8 cellular contexts compared by ENCODE assay signal in the genomic region with DNA sequence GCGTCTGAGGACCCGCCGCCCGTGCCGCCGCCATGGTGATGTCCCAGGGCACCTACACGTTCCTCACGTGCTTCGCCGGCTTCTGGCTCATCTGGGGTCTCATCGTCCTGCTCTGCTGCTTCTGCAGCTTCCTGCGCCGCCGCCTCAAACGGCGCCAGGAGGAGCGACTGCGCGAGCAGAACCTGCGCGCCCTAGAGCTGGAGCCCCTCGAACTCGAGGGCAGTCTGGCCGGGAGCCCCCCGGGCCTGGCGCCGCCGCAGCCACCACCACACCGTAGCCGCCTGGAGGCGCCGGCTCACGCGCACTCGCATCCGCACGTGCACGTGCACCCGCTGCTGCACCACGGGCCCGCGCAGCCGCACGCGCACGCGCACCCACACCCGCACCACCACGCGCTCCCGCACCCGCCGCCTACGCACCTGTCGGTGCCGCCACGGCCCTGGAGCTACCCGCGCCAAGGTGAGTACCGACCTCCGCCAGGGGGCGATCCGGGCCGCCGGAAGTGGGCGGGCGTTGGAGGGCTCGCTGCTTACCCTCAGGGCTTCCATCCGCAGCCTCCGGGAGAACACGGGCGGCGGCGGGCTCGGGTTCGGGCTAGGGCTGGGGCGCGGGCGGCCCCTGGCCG. TPM values are rescaled to one million over a fixed set of nuclear protein-coding genes. Genes with fewer than 3 reads are reported as not detected.
DNase-seq lines count a peak whose midpoint lies in the region; ATAC-seq and TF ChIP-seq lines count a peak whose summit lies in the region.

No MANE protein-coding gene starts in this region.

- ATAC-seq in GM21367 (IDR thresholded peaks at IDR 0.05; ENCODE audit: unreplicated experiment) = peak; percentile 36
- peak; percentile 45 for ATAC-seq in PC-3
- peak; percentile 67 for ATAC-seq in activated T-cell treated with anti-CD3 and anti-CD28 coated beads, Interleukin-2, amount 50 U/mL, for 72 hours (replicated peaks in 1 of 2)

- POLR2A ChIA-PET in PC-3 (lab: Charles Lee; ENCODE audit: unreplicated experiment) = interaction anchor here (1.1 kb wide), 1 partner anchor 42 kb away, joined by 3 read pairs; a partner anchor contains a TSS

- H3K9ac ChIP-seq in HUES48 (ENCODE audit: low read depth, low read length) (peak overlapping the region; percentile 76), PC-3 (ENCODE audit: low read length) (peak overlapping the region; percentile 80), stomach smooth muscle (ENCODE audit: low read length in 2 of 2) (peak overlapping the region; percentile 42 to 53)

- H3K27ac Mint-ChIP-seq in activated T-cell treated with anti-CD3 and anti-CD28 coated beads, Interleukin-2, amount 50 U/mL, for 72 hours = no peak overlapping the region
- H3K27ac Mint-ChIP-seq in neural crest cell (ENCODE audit: unreplicated experiment) = no peak overlapping the region

- H3K27ac ChIP-seq in HUES48 (ENCODE audit: low read depth, low read length) = peak overlapping the region; percentile 92
- peak overlapping the region; percentile 60 for H3K27ac ChIP-seq in PC-3 (ENCODE audit: low read length)
- peak overlapping the region; percentile 41 for H3K27ac ChIP-seq in stomach smooth muscle (ENCODE audit: low read length)

- H3K36me3 ChIP-seq in HUES48 (ENCODE audit: control insufficient read depth, insufficient read depth, low read length) = peaks cover 32% of the 10 kb centered on the region
- H3K36me3 ChIP-seq in PC-3 (ENCODE audit: low read depth, low read length) = peaks cover 5% of the 10 kb centered on the region
- H3K36me3 ChIP-seq in stomach smooth muscle (ENCODE audit: control insufficient read depth in 2 of 2, insufficient read depth in 2 of 2, low read length in 2 of 2) = peaks cover 0 to 12% of the 10 kb centered on the region in 2 donors

- CTCF ChIA-PET in PC-3 (lab: Charles Lee) = interaction anchor here (0.6 to 3.4 kb wide), 11 partner anchors 9 to 919 kb away, joined by 3 to 36 read pairs (median 5); a partner anchor contains a TSS

- peaks cover 17% of the 10 kb centered on the region for H3K27me3 ChIP-seq in HUES48 (ENCODE audit: control insufficient read depth, insufficient read depth, low read length)
- H3K27me3 ChIP-seq in PC-3 (ENCODE audit: low read length) = no peaks in the 10 kb centered on the region
- H3K27me3 ChIP-seq in stomach smooth muscle (ENCODE audit: control insufficient read depth in 1 of 2, insufficient read depth in 2 of 2, low read length in 2 of 2) = peaks cover 7 to 11% of the 10 kb centered on the region in 2 donors

- peaks cover 14% of the 10 kb centered on the region; the same call in 1 of the 2 replicates for H4K20me1 ChIP-seq in PC-3 (ENCODE audit: low read length)

- DNase-seq in DMS114 treated with DMSO at 0.1 percent for 48 hours (lab: John Stamatoyannopoulos, UW; ENCODE audit: unreplicated experiment) (peak; percentile 62), PC-3 (peak; percentile 82), fibroblast of mammary gland (ENCODE audit: low read depth) (peak; percentile 49), neural crest cell (ENCODE audit: low read depth, low spot score) (peak; percentile 84)
- peak; percentile 96 for DNase-seq in activated T-cell treated with anti-CD3 and anti-CD28 coated beads, Interleukin-2, amount 50 U/mL, for 72 hours

- H3K27me3 Mint-ChIP-seq in activated T-cell treated with anti-CD3 and anti-CD28 coated beads, Interleukin-2, amount 50 U/mL, for 72 hours (ENCODE audit: low read depth) = no peaks in the 10 kb centered on the region
- H3K27me3 Mint-ChIP-seq in neural crest cell (ENCODE audit: low read depth) = peaks cover 38% of the 10 kb centered on the region

- peaks cover 0 to 3% of the 10 kb centered on the region in 2 donors for H3K36me3 Mint-ChIP-seq in activated T-cell treated with anti-CD3 and anti-CD28 coated beads, Interleukin-2, amount 50 U/mL, for 72 hours (ENCODE audit: insufficient read depth in 2 of 2)
- H3K36me3 Mint-ChIP-seq in neural crest cell (ENCODE audit: low read depth) = peaks cover 12% of the 10 kb centered on the region

- intact Hi-C loops in PC-3 (cut with micrococcal nuclease) = loop anchor here (1.0 to 2.0 kb wide), 4 partner anchors 28 to 146 kb away; a partner anchor contains a TSS

- peak; percentile 68 for TF ChIP-seq CTCF in PC-3 (conservative IDR thresholded peaks at IDR 0.05; ENCODE audit: low read depth, low read length)
- no peak for TF ChIP-seq CTCF in fibroblast of mammary gland (conservative IDR thresholded peaks at IDR 0.05; ENCODE audit: control insufficient read depth, insufficient read depth, low read depth, low read length)
- TF ChIP-seq CTCF in neural crest cell (conservative IDR thresholded peaks at IDR 0.05) = peak; percentile 82

- no peaks in the 10 kb centered on the region for H3K79me2 ChIP-seq in PC-3 (ENCODE audit: low read length)

- H3K4me1 ChIP-seq in HUES48 (ENCODE audit: control insufficient read depth, insufficient read depth, low read length) (peaks cover 21% of the 10 kb centered on the region), PC-3 (ENCODE audit: insufficient read depth, low read length) (peaks cover 16% of the 10 kb centered on the region; the same call in 1 of the 2 replicates), stomach smooth muscle (ENCODE audit: control insufficient read depth, insufficient read depth, low read length) (peaks cover 39% of the 10 kb centered on the region)

- H3K9me3 Mint-ChIP-seq in activated T-cell treated with anti-CD3 and anti-CD28 coated beads, Interleukin-2, amount 50 U/mL, for 72 hours = no peaks in the 10 kb centered on the region
- H3K9me3 Mint-ChIP-seq in neural crest cell = no peaks in the 10 kb centered on the region

- H3K4me3 Mint-ChIP-seq in activated T-cell treated with anti-CD3 and anti-CD28 coated beads, Interleukin-2, amount 50 U/mL, for 72 hours = peak overlapping the region; percentile 80 to 86
- H3K4me3 Mint-ChIP-seq in neural crest cell = peak overlapping the region; percentile 78

- H3F3A ChIP-seq in PC-3 (ENCODE audit: low read length, unreplicated experiment) = peaks cover 8% of the 10 kb centered on the region

- no peaks in the 10 kb centered on the region for H3K9me3 ChIP-seq in HUES48 (ENCODE audit: control insufficient read depth, insufficient read depth, low read length)
- H3K9me3 ChIP-seq in PC-3 (ENCODE audit: low read length) = no peaks in the 10 kb centered on the region
- H3K9me3 ChIP-seq in stomach smooth muscle (ENCODE audit: control insufficient read depth in 2 of 2, low read length in 2 of 2) = no peaks in the 10 kb centered on the region

- no peaks in the 10 kb centered on the region for H3K9me2 ChIP-seq in PC-3 (replicated peaks; ENCODE audit: low read length)

- H3K4me3 ChIP-seq in HUES48 (ENCODE audit: low read depth, low read length) = peak overlapping the region; percentile 74
- H3K4me3 ChIP-seq in PC-3 (ENCODE audit: low read length) = peak overlapping the region; percentile 88
- H3K4me3 ChIP-seq in fibroblast of mammary gland (ENCODE audit: control insufficient read depth, low read depth, low read length) = peak overlapping the region; percentile 27
- peak overlapping the region; percentile 70 to 80 for H3K4me3 ChIP-seq in stomach smooth muscle (ENCODE audit: low read length in 2 of 2)

- H3K4me2 ChIP-seq in PC-3 (ENCODE audit: low read length) = peak overlapping the region; percentile 99

- no TSS peak for BruUV-seq in PC-3 (replicated peaks; lab: Mats Ljungman, UMichigan)

- peaks cover 34% of the 10 kb centered on the region for H3K4me1 Mint-ChIP-seq in activated T-cell treated with anti-CD3 and anti-CD28 coated beads, Interleukin-2, amount 50 U/mL, for 72 hours (ENCODE audit: low read depth)
- peaks cover 43% of the 10 kb centered on the region for H3K4me1 Mint-ChIP-seq in neural crest cell

- peak overlapping the region; percentile 92 for H2AFZ ChIP-seq in PC-3 (ENCODE audit: low read length)

RNA-seq across cellular contexts. Expression of a gene that starts 8.5 kb away (rescaled TPM):
- 40.6 and 47.2 TPM in 2 replicates for total RNA-seq in PC-3 (2014; rRNA removed)
- 10 to 100 TPM; 12.1 to 16.0 TPM for total RNA-seq in activated T-cell treated with anti-CD3 and anti-CD28 coated beads, Interleukin-2, amount 50 U/mL, for 72 hours
- total RNA-seq in neural crest cell = 16.1 and 19.0 TPM in 2 replicates

RNA-seq across cellular contexts. Expression of a gene that starts 18.3 kb away (rescaled TPM):
- 127 and 207 TPM in 2 replicates for total RNA-seq in PC-3 (2014; rRNA removed)
- 10 to 100 TPM; 69.5 to 98.8 TPM for total RNA-seq in activated T-cell treated with anti-CD3 and anti-CD28 coated beads, Interleukin-2, amount 50 U/mL, for 72 hours
- total RNA-seq in neural crest cell = 387 and 410 TPM in 2 replicates

RNA-seq across cellular contexts. Expression of a gene that starts 28.7 kb away (rescaled TPM):
- 69.9 and 88.8 TPM in 2 replicates for total RNA-seq in PC-3 (2014; rRNA removed)
- total RNA-seq in activated T-cell treated with anti-CD3 and anti-CD28 coated beads, Interleukin-2, amount 50 U/mL, for 72 hours = 100 to 1,000 TPM; 133 to 135 TPM
- total RNA-seq in neural crest cell = 47.4 and 54.9 TPM in 2 replicates

RNA-seq across cellular contexts. Expression of a gene that starts 42.3 kb away (rescaled TPM):
- total RNA-seq in PC-3 (2014; rRNA removed) (159 and 195 TPM in 2 replicates), neural crest cell (129 and 147 TPM in 2 replicates)
- total RNA-seq in activated T-cell treated with anti-CD3 and anti-CD28 coated beads, Interleukin-2, amount 50 U/mL, for 72 hours = 10 to 100 TPM; 87.5 to 93.9 TPM

RNA-seq across cellular contexts. Expression of a gene that starts 45.8 kb away (rescaled TPM):
- 31.0 and 36.8 TPM in 2 replicates for total RNA-seq in PC-3 (2014; rRNA removed)
- 1 to 10 TPM; 6.5 to 6.7 TPM for total RNA-seq in activated T-cell treated with anti-CD3 and anti-CD28 coated beads, Interleukin-2, amount 50 U/mL, for 72 hours
- 2.3 and 2.7 TPM in 2 replicates for total RNA-seq in neural crest cell

Comparison
In these comparisons a context has a peak if more than half of its experiments do, and no peak if none do; other contexts are left out.
1. Peak in every context shown above with its lines: DNase-seq, ATAC-seq, H3K4me3 ChIP-seq and H3K27ac ChIP-seq.
2. H3K27ac ChIP-seq: peak in every context shown above with its lines; median percentile 92 in HUES48; 60 in PC-3; 41 in stomach smooth muscle.
3. H3K4me3 ChIP-seq: peak in every context shown above with its lines; median percentile 88 in PC-3; 75 in stomach smooth muscle; 74 in HUES48; 27 in fibroblast of mammary gland.